Comparison of ENCODE assay signal across 2 cellular contexts in genomic region chr7:17266559-17266958, GRCh38.
TF ChIP-seq lines count a peak whose summit lies in the region.

No MANE protein-coding gene starts in this region.

TF ChIP-seq in A549, 52 proteins besides CTCF, POLR2A, EP300 and RAD21 (continued from another document):
- TF ChIP-seq JUN (IDR thresholded peaks at IDR 0.05): no peak
- TF ChIP-seq TFCP2L1 (CRISPR knock-in tag; IDR thresholded peaks at IDR 0.05): no peak
- TF ChIP-seq MAZ (IDR thresholded peaks at IDR 0.05; ENCODE audit: borderline replicate concordance, low read depth, low read length): no peak
- TF ChIP-seq REST (IDR thresholded peaks at IDR 0.05): no peak
- TF ChIP-seq ATOH8 (CRISPR knock-in tag; IDR thresholded peaks at IDR 0.05; ENCODE audit: low read depth): no peak
- TF ChIP-seq RCOR1 (IDR thresholded peaks at IDR 0.05; ENCODE audit: low read depth, low read length): no peak
- no peak for TF ChIP-seq RARB (CRISPR knock-in tag; IDR thresholded peaks at IDR 0.05)
- no peak for TF ChIP-seq JUNB (IDR thresholded peaks at IDR 0.05)
- no peak for TF ChIP-seq ESRRA (IDR thresholded peaks at IDR 0.05; ENCODE audit: borderline replicate concordance, low read length)
- TF ChIP-seq ZC3H11A (IDR thresholded peaks at IDR 0.05): no peak
- TF ChIP-seq NFE2L2 (conservative IDR thresholded peaks at IDR 0.05; ENCODE audit: low read length): no peak
- no peak for TF ChIP-seq HOXB5 (CRISPR knock-in tag; IDR thresholded peaks at IDR 0.05)
- TF ChIP-seq PBX3 (IDR thresholded peaks at IDR 0.05): no peak

TF ChIP-seq in K562, 482 proteins besides CTCF, POLR2A, EP300 and RAD21:
- no peak for TF ChIP-seq ZNF449 (CRISPR knock-in tag; IDR thresholded peaks at IDR 0.05)
- TF ChIP-seq ZNF324 (CRISPR knock-in tag; IDR thresholded peaks at IDR 0.05): peak; percentile 97
